Comparison of ENCODE assay signal across 8 cellular contexts in the genomic region with DNA sequence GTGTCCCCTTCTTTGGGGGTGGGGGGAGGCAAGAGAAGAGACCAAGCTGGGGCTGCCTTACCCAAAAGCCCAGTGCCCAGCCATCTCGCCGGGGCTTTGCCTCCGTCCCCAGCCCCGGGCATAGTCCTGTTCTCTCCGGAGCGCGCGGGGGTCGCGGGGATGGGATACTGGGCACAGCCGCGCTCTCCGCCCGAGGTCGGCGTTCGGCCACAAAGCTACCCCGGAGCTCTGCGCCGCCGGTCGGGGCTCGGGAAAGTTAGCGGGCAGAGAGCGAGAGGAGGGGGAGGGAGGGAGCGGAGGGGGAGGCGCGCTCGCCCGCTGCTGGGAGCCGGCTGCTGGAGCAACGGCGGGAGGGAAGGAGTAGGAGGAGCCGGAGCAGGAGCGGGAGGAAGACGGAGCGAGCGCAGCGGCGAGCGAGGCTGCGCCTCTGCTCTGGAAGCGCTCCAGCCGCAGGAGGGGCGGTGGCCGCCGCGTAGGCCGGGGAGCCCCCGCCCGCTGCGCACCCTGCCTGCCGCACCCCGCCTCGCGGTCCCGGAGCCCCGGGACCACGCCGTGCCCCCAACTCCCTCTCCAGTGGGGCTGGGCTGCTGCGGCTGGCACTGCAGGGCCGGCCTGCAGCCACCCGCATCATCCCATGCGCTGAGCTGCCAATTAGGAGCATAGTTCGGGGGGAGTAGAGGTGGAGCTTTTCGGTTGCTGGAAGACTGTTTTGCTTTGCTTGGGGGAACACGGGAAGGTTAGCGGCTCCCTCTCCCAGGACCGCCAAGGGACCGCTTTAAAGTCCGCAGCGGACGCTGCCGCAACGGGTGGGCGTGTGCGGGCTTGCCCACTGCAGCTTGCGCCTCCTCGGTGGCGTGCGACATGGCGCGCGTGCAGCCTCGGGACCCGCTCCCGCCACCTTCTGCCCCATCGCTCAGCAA. TPM values are rescaled to one million over a fixed set of nuclear protein-coding genes. Genes with fewer than 3 reads are reported as not detected.
DNase-seq lines count a peak whose midpoint lies in the region; ATAC-seq and TF ChIP-seq lines count a peak whose summit lies in the region.

A gene with protein sequence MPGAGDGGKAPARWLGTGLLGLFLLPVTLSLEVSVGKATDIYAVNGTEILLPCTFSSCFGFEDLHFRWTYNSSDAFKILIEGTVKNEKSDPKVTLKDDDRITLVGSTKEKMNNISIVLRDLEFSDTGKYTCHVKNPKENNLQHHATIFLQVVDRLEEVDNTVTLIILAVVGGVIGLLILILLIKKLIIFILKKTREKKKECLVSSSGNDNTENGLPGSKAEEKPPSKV (minus strand): TSS at position 272 of the 920 bp plus-strand sequence. CDS start 150 bp downstream, at position 122.

- ATAC-seq in foreskin keratinocyte (peak; percentile 81), HG02798 (IDR thresholded peaks at IDR 0.05; ENCODE audit: poor library complexity, unreplicated experiment) (no peak)
- ATAC-seq in naive thymus-derived CD4-positive, alpha-beta T cell, result peak; percentile 58

- intact Hi-C loops in activated T-helper 2 cell treated with anti-CD3 and anti-CD28 coated beads, Interferon-gamma antibody, Interleukin-2, Interleukin-4, amounts not matched to agents 10 μg/mL and 5 μg/mL and 100 μg/mL, durations not matched to agents 14 hours and 24 hours and 36 hours (cut with micrococcal nuclease), result no loop called here
- intact Hi-C loops in naive thymus-derived CD4-positive, alpha-beta T cell (cut with micrococcal nuclease), result no loop called here

- no peak for TF ChIP-seq CTCF in foreskin keratinocyte (conservative IDR thresholded peaks at IDR 0.05)

- POLR2A ChIA-PET in naive thymus-derived CD4-positive, alpha-beta T cell (lab: Charles Lee), result no interaction called here

- H3K36me3 Mint-ChIP-seq in activated T-helper 2 cell treated with anti-CD3 and anti-CD28 coated beads, Interferon-gamma antibody, Interleukin-2, Interleukin-4, amounts not matched to agents 10 μg/mL and 5 μg/mL and 100 μg/mL, durations not matched to agents 14 hours and 24 hours and 36 hours (ENCODE audit: low read depth), result no peaks in the 10 kb centered on the region
- no peaks in the 10 kb centered on the region for H3K36me3 Mint-ChIP-seq in naive thymus-derived CD4-positive, alpha-beta T cell
- H3K36me3 Mint-ChIP-seq in immature natural killer cell, result no peaks in the 10 kb centered on the region

- H3K9me3 Mint-ChIP-seq in activated T-helper 2 cell treated with anti-CD3 and anti-CD28 coated beads, Interferon-gamma antibody, Interleukin-2, Interleukin-4, amounts not matched to agents 10 μg/mL and 5 μg/mL and 100 μg/mL, durations not matched to agents 14 hours and 24 hours and 36 hours, result no peaks in the 10 kb centered on the region
- no peaks in the 10 kb centered on the region for H3K9me3 Mint-ChIP-seq in naive thymus-derived CD4-positive, alpha-beta T cell
- peaks cover 0 to 2% (median 0%) of the 10 kb centered on the region in 6 donors for H3K9me3 Mint-ChIP-seq in immature natural killer cell

- H3K27ac ChIP-seq in foreskin keratinocyte, result no peak within 1 kb of the TSS
- H3K27ac ChIP-seq in naive thymus-derived CD4-positive, alpha-beta T cell (ENCODE audit: low read depth, low read length), result no peak within 1 kb of the TSS

- H3K9me3 ChIP-seq in naive thymus-derived CD4-positive, alpha-beta T cell (ENCODE audit: control insufficient read depth in 2 of 3, low read length in 3 of 3), result no peaks in the 10 kb centered on the region

- DNase-seq in DMS53 treated with DMSO at 0.1 percent for 48 hours (lab: John Stamatoyannopoulos, UW; ENCODE audit: unreplicated experiment), result peak; percentile 20
- DNase-seq in NCI-H1105 treated with DMSO at 0.1 percent for 48 hours (lab: John Stamatoyannopoulos, UW), result peak; percentile 89
- no peak for DNase-seq in activated T-helper 2 cell treated with anti-CD3 and anti-CD28 coated beads, Interferon-gamma antibody, Interleukin-2, Interleukin-4, amounts not matched to agents 10 μg/mL and 5 μg/mL and 100 μg/mL, durations not matched to agents 14 hours and 24 hours and 36 hours (ENCODE audit: low spot score)
- no peak for DNase-seq in foreskin keratinocyte
- peak in 2 of 9 donors; percentile 12 to 44 for DNase-seq in naive thymus-derived CD4-positive, alpha-beta T cell
- DNase-seq in immature natural killer cell, result no peak
- no peak for DNase-seq in activated CD4-positive, CD25-positive, alpha-beta regulatory T cell treated with anti-CD3 and anti-CD28 coated beads, Interleukin-2, amount 50 U/mL, for 72 hours

- no peaks in the 10 kb centered on the region for H3K4me1 ChIP-seq in foreskin keratinocyte
- peaks cover 0 to 3% of the 10 kb centered on the region in 2 donors for H3K4me1 ChIP-seq in naive thymus-derived CD4-positive, alpha-beta T cell (ENCODE audit: control insufficient read depth in 2 of 2, insufficient read depth in 2 of 2, low read length in 2 of 2)

- peaks cover 81% of the 10 kb centered on the region for H3K27me3 Mint-ChIP-seq in activated T-helper 2 cell treated with anti-CD3 and anti-CD28 coated beads, Interferon-gamma antibody, Interleukin-2, Interleukin-4, amounts not matched to agents 10 μg/mL and 5 μg/mL and 100 μg/mL, durations not matched to agents 14 hours and 24 hours and 36 hours (ENCODE audit: low read depth)
- peaks cover 52 to 94% (median 59%) of the 10 kb centered on the region in 5 donors for H3K27me3 Mint-ChIP-seq in naive thymus-derived CD4-positive, alpha-beta T cell
- peaks cover 14 to 18% (median 14%) of the 10 kb centered on the region in 3 donors for H3K27me3 Mint-ChIP-seq in immature natural killer cell (ENCODE audit: low read depth in 3 of 3)

- H3K4me1 Mint-ChIP-seq in activated T-helper 2 cell treated with anti-CD3 and anti-CD28 coated beads, Interferon-gamma antibody, Interleukin-2, Interleukin-4, amounts not matched to agents 10 μg/mL and 5 μg/mL and 100 μg/mL, durations not matched to agents 14 hours and 24 hours and 36 hours (ENCODE audit: low read depth), result peaks cover 6% of the 10 kb centered on the region
- peaks cover 6 to 18% (median 11%) of the 10 kb centered on the region in 7 donors for H3K4me1 Mint-ChIP-seq in naive thymus-derived CD4-positive, alpha-beta T cell
- peaks cover 8 to 11% of the 10 kb centered on the region in 2 donors for H3K4me1 Mint-ChIP-seq in immature natural killer cell

- CTCF ChIA-PET in naive thymus-derived CD4-positive, alpha-beta T cell (lab: Charles Lee), result no interaction called here

- no peak within 1 kb of the TSS for H3K27ac Mint-ChIP-seq in activated T-helper 2 cell treated with anti-CD3 and anti-CD28 coated beads, Interferon-gamma antibody, Interleukin-2, Interleukin-4, amounts not matched to agents 10 μg/mL and 5 μg/mL and 100 μg/mL, durations not matched to agents 14 hours and 24 hours and 36 hours
- no peak within 1 kb of the TSS for H3K27ac Mint-ChIP-seq in naive thymus-derived CD4-positive, alpha-beta T cell
- no peak within 1 kb of the TSS for H3K27ac Mint-ChIP-seq in immature natural killer cell

- peak within 1 kb of the TSS; percentile 52 for H3K4me3 ChIP-seq in naive thymus-derived CD4-positive, alpha-beta T cell (ENCODE audit: low read length)

- H3K4me3 Mint-ChIP-seq in activated T-helper 2 cell treated with anti-CD3 and anti-CD28 coated beads, Interferon-gamma antibody, Interleukin-2, Interleukin-4, amounts not matched to agents 10 μg/mL and 5 μg/mL and 100 μg/mL, durations not matched to agents 14 hours and 24 hours and 36 hours (ENCODE audit: low read depth), result peak within 1 kb of the TSS; percentile 65
- H3K4me3 Mint-ChIP-seq in naive thymus-derived CD4-positive, alpha-beta T cell, result peak within 1 kb of the TSS; percentile 43 to 80 (median 64)
- H3K4me3 Mint-ChIP-seq in immature natural killer cell, result no peak within 1 kb of the TSS

- peaks cover 23% of the 10 kb centered on the region for H3K27me3 ChIP-seq in foreskin keratinocyte
- peaks cover 6 to 16% of the 10 kb centered on the region in 2 donors for H3K27me3 ChIP-seq in naive thymus-derived CD4-positive, alpha-beta T cell (ENCODE audit: control insufficient read depth in 2 of 2, insufficient read depth in 2 of 2, low read length in 2 of 2)

- no peaks in the 10 kb centered on the region for H3K36me3 ChIP-seq in naive thymus-derived CD4-positive, alpha-beta T cell (ENCODE audit: control insufficient read depth in 2 of 3, insufficient read depth in 3 of 3, low read length in 3 of 3)

RNA-seq across cellular contexts. Expression of the gene that starts here (rescaled TPM):
- 0.30 and 0.32 TPM in 2 replicates for total RNA-seq in activated T-helper 2 cell treated with anti-CD3 and anti-CD28 coated beads, Interferon-gamma antibody, Interleukin-2, Interleukin-4, amounts not matched to agents 10 μg/mL and 5 μg/mL and 100 μg/mL, durations not matched to agents 14 hours and 24 hours and 36 hours
- 3.1 and 4.9 TPM in 2 replicates for total RNA-seq in foreskin keratinocyte
- polyA plus RNA-seq in foreskin keratinocyte, result 1.7 and 3.3 TPM in 2 replicates
- under 1 TPM in 1 of 5 experiments, not detected in 4; 0.19 TPM for total RNA-seq in naive thymus-derived CD4-positive, alpha-beta T cell
- not detected for polyA plus RNA-seq in naive thymus-derived CD4-positive, alpha-beta T cell
- polyA plus RNA-seq in immature natural killer cell, result not detected

Comparison
In these comparisons a context has a peak if more than half of its experiments do, and no peak if none do; other contexts are left out.
1. Peak in ATAC-seq and H3K4me3 ChIP-seq in naive thymus-derived CD4-positive, alpha-beta T cell; RNA of the gene not detected or under 1 TPM.
2. DNase-seq: peak in DMS53 treated with DMSO at 0.1 percent for 48 hours (single experiment) and NCI-H1105 treated with DMSO at 0.1 percent for 48 hours (single experiment); none in activated T-helper 2 cell treated with anti-CD3 and anti-CD28 coated beads, Interferon-gamma antibody, Interleukin-2, Interleukin-4, amounts not matched to agents 10 μg/mL and 5 μg/mL and 100 μg/mL, durations not matched to agents 14 hours and 24 hours and 36 hours (single experiment), foreskin keratinocyte (0 of 2), immature natural killer cell (0 of 3) and activated CD4-positive, CD25-positive, alpha-beta regulatory T cell treated with anti-CD3 and anti-CD28 coated beads, Interleukin-2, amount 50 U/mL, for 72 hours (single experiment).
3. H3K4me3 Mint-ChIP-seq: peak in activated T-helper 2 cell treated with anti-CD3 and anti-CD28 coated beads, Interferon-gamma antibody, Interleukin-2, Interleukin-4, amounts not matched to agents 10 μg/mL and 5 μg/mL and 100 μg/mL, durations not matched to agents 14 hours and 24 hours and 36 hours (single experiment) and naive thymus-derived CD4-positive, alpha-beta T cell (10 of 10); none in immature natural killer cell (0 of 5).